8 cellular contexts compared by ENCODE assay signal in genomic region chr10:128178319-128178937, GRCh38. TPM values are rescaled to one million over a fixed set of nuclear protein-coding genes. Genes with fewer than 3 reads are reported as not detected.
DNase-seq lines count a peak whose midpoint lies in the region; ATAC-seq, FAIRE-seq and TF ChIP-seq lines count a peak whose summit lies in the region.

No MANE protein-coding gene starts in this region.

- CTCF ChIA-PET in activated CD4-positive, alpha-beta memory T cell treated with anti-CD3 and anti-CD28 coated beads, Interleukin-2, amount 10 ng/mL, durations not matched to agents 7 days and 5 days (lab: Charles Lee), result interaction anchor here (0.7 to 14.3 kb wide), 22 partner anchors 9 to 350 kb away, joined by 3 to 205 read pairs (median 4); partner anchors contain the start of gene MKI67

- peaks cover 41% of the 10 kb centered on the region for H3K4me1 Mint-ChIP-seq in activated CD4-positive, alpha-beta memory T cell treated with anti-CD3 and anti-CD28 coated beads, Interleukin-2, amount 10 ng/mL, durations not matched to agents 7 days and 5 days

- H3K4me3 ChIP-seq in dorsolateral prefrontal cortex, result no peak overlapping the region

- no peak for FAIRE-seq in H54 (lab: Jason Lieb, UNC)

- no peak overlapping the region for H3K4me3 Mint-ChIP-seq in activated CD4-positive, alpha-beta memory T cell treated with anti-CD3 and anti-CD28 coated beads, Interleukin-2, amount 10 ng/mL, durations not matched to agents 7 days and 5 days

- TF ChIP-seq POLR2A in H54 (IDR thresholded peaks at IDR 0.05; ENCODE audit: low read depth, low read length), result no peak

- no peak overlapping the region for H3K27ac Mint-ChIP-seq in activated CD4-positive, alpha-beta memory T cell treated with anti-CD3 and anti-CD28 coated beads, Interleukin-2, amount 10 ng/mL, durations not matched to agents 7 days and 5 days

- no peaks in the 10 kb centered on the region for H3K4me1 ChIP-seq in foreskin keratinocyte

- peaks cover 9% of the 10 kb centered on the region for H3K27me3 Mint-ChIP-seq in activated CD4-positive, alpha-beta memory T cell treated with anti-CD3 and anti-CD28 coated beads, Interleukin-2, amount 10 ng/mL, durations not matched to agents 7 days and 5 days

- POLR2A ChIA-PET in activated CD4-positive, alpha-beta memory T cell treated with anti-CD3 and anti-CD28 coated beads, Interleukin-2, amount 10 ng/mL, durations not matched to agents 7 days and 5 days (lab: Charles Lee), result interaction anchor here (0.9 to 3.3 kb wide), 4 partner anchors 9 to 52 kb away, joined by 3 to 12 read pairs (median 8); partner anchors contain the start of gene MKI67

- H3K36me3 Mint-ChIP-seq in activated CD4-positive, alpha-beta memory T cell treated with anti-CD3 and anti-CD28 coated beads, Interleukin-2, amount 10 ng/mL, durations not matched to agents 7 days and 5 days (ENCODE audit: low read depth), result peaks cover 13% of the 10 kb centered on the region

- intact Hi-C loops in dorsolateral prefrontal cortex (cut with DNase I), result no loop called here

- ATAC-seq in GM19043 (IDR thresholded peaks at IDR 0.05; ENCODE audit: low read depth, unreplicated experiment) (peak; percentile 64), foreskin keratinocyte (peak; percentile 88)

- DNase-seq in AG08395 (ENCODE audit: low spot score) (peak; percentile 13), M059J (ENCODE audit: low read depth) (peak; percentile 11), foreskin keratinocyte (peak in 1 of 2 donors; percentile 5), H54 (ENCODE audit: insufficient read length, low spot score) (no peak), dorsolateral prefrontal cortex (no peak)
- DNase-seq in activated CD4-positive, alpha-beta memory T cell treated with anti-CD3 and anti-CD28 coated beads, Interleukin-2, amount 10 ng/mL, durations not matched to agents 7 days and 5 days, result peak; percentile 66
- peak; percentile 21 for DNase-seq in stimulated activated CD8-positive, alpha-beta memory T cell treated with anti-CD3 and anti-CD28 coated beads, Interleukin-4, amount 100 ng/mL, for 24 hours (ENCODE audit: low read depth)

- H3K27ac ChIP-seq in foreskin keratinocyte, result no peak overlapping the region
- H3K27ac ChIP-seq in dorsolateral prefrontal cortex, result no peak overlapping the region

- peaks cover 2% of the 10 kb centered on the region for H3K27me3 ChIP-seq in foreskin keratinocyte
- peaks cover 0 to 5% (median 0%) of the 10 kb centered on the region in 45 donors for H3K27me3 ChIP-seq in dorsolateral prefrontal cortex

- TF ChIP-seq CTCF in foreskin keratinocyte (conservative IDR thresholded peaks at IDR 0.05) (peak; percentile 56), dorsolateral prefrontal cortex (IDR thresholded peaks at IDR 0.05 in 54 of 56, conservative IDR thresholded peaks at IDR 0.05 in 2 of 56; ENCODE audit: low read depth in 1 of 56, partially characterized antibody in 56 of 56) (peak in 8 of 56 donors; percentile 6 to 26 (median 16))

- peaks cover 16% of the 10 kb centered on the region for H3K9me3 Mint-ChIP-seq in activated CD4-positive, alpha-beta memory T cell treated with anti-CD3 and anti-CD28 coated beads, Interleukin-2, amount 10 ng/mL, durations not matched to agents 7 days and 5 days

RNA-seq across cellular contexts. Expression of gene MKI67, which starts 52.2 kb away (rescaled TPM):
- total RNA-seq in M059J (2014; rRNA removed; shearing (Covaris generic)), result 34.0 and 85.4 TPM in 2 replicates
- total RNA-seq in activated CD4-positive, alpha-beta memory T cell treated with anti-CD3 and anti-CD28 coated beads, Interleukin-2, amount 10 ng/mL, durations not matched to agents 7 days and 5 days, result 100 to 1,000 TPM; 253 to 272 TPM
- 72.8 and 102 TPM in 2 replicates for total RNA-seq in foreskin keratinocyte
- 11.9 and 17.4 TPM in 2 replicates for polyA plus RNA-seq in foreskin keratinocyte
- total RNA-seq in dorsolateral prefrontal cortex, result 1 to 10 TPM in 13 of 120 experiments, under 1 TPM in 88, not detected in 19; 0.03 to 5.4 (median 0.28) TPM

Comparison
In these comparisons a context has a peak if more than half of its experiments do, and no peak if none do; other contexts are left out.
1. DNase-seq: peak in AG08395 (single experiment), M059J (single experiment), activated CD4-positive, alpha-beta memory T cell treated with anti-CD3 and anti-CD28 coated beads, Interleukin-2, amount 10 ng/mL, durations not matched to agents 7 days and 5 days (single experiment) and stimulated activated CD8-positive, alpha-beta memory T cell treated with anti-CD3 and anti-CD28 coated beads, Interleukin-4, amount 100 ng/mL, for 24 hours (single experiment); none in H54 (single experiment) and dorsolateral prefrontal cortex (0 of 10).